12 cellular contexts compared by ENCODE assay signal in the genomic region with DNA sequence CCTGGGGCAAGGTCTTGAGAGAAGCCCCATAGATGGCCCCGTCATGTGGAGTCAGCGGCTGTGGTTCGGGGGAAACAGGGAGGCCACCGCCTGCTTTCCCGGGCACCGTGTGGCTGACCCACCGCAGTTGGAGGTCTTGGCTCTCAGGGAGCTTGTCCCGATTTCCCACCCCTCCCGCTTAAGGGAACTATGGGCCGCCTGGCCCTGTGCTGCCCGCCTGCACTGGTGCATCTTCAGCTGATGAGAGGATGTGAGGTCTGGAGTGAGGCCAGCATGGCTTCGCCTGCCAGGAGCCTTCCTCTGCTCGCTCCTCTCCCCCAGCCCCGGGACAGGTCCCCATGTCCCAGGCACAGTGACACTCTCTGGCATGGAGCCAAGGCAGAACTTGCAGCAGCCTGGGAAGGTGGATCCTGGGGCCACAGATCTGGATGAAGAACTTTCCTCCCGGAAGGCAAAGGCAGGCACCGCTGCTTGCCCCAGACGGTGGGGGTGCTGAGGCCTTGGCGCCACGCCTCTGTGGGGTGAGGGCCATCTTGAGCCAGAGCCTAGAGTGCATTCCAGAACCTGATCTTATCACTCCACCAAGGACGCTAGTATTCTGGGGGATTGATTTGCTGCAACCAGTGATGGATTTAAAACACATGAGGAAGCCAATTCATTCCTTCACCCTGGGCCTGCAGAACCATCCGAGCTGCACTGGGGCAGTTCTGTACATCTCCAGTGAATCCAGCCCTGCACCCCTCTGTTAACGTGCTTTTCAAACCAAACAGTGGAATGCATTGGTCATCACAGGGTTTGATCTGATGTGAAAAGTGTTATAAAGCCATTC.
A peak's percentile ranks its signal among the peaks of the same experiment; 100 is the strongest.
DNase-seq lines count a peak whose midpoint lies in the region; ATAC-seq, FAIRE-seq and TF ChIP-seq lines count a peak whose summit lies in the region.
"Had no signal": no experiment of that assay in that cellular context is flagged by ENCODE, and none has a peak within 500 bp of the region (broad histone marks: within the 10 kb centered on the region; RNA-seq: fewer than 3 reads in every experiment).

No MANE protein-coding gene starts in this region.

- ATAC-seq in gastroesophageal sphincter (no peak), pancreas (peak; percentile 28 to 46 (median 29)), HG03196 (IDR thresholded peaks at IDR 0.05; ENCODE audit: unreplicated experiment) (no peak), HG02870 (IDR thresholded peaks at IDR 0.05; ENCODE audit: unreplicated experiment) (no peak)
- ATAC-seq: natural killer cell treated with Interleukin-12 subunit alpha and Interleukin-12 subunit beta and Interleukin-15 and Interleukin-18, amount 100 ng/mL, for 72 hours had no signal

- H3K27me3 ChIP-seq in gastroesophageal sphincter (no peaks in the 10 kb centered on the region), pancreas (no peaks in the 10 kb centered on the region)

- DNase-seq in AG20443 (ENCODE audit: low spot score) (peak; percentile 42), SK-N-DZ (ENCODE audit: low spot score) (peak; percentile 62), pancreas (peak in 4 of 6 donors; percentile 10 to 76 (median 36)), NCI-H82 (lab: John Stamatoyannopoulos, UW) (no peak), kidney glomerular epithelial cell (lab: John Stamatoyannopoulos, UW) (no peak)
- DNase-seq: effector CD8-positive, alpha-beta T cell had no signal

- H3K36me3 ChIP-seq in gastroesophageal sphincter (no peaks in the 10 kb centered on the region), pancreas (no peaks in the 10 kb centered on the region)
- H3K36me3 ChIP-seq: HAP-1, suprapubic skin had no signal

- TF ChIP-seq POLR2A in gastroesophageal sphincter (IDR thresholded peaks at IDR 0.05): no peak

- FAIRE-seq in pancreas (lab: Jason Lieb, UNC): no peak

- H3K9me3 ChIP-seq in gastroesophageal sphincter (no peaks in the 10 kb centered on the region), pancreas (no peaks in the 10 kb centered on the region)
- H3K9me3 ChIP-seq: HAP-1, suprapubic skin had no signal

- TF ChIP-seq EP300 in gastroesophageal sphincter (IDR thresholded peaks at IDR 0.05): no peak

- H3K27ac ChIP-seq in gastroesophageal sphincter (peak overlapping the region; percentile 51 to 85 (median 74)), pancreas (no peak overlapping the region)
- H3K27ac ChIP-seq: suprapubic skin had no signal

- TF ChIP-seq CTCF in gastroesophageal sphincter (IDR thresholded peaks at IDR 0.05) (no peak), pancreas (IDR thresholded peaks at IDR 0.05) (no peak)

- peak overlapping the region in 1 of 2 donors; percentile 22 for H3K4me3 ChIP-seq in gastroesophageal sphincter
- H3K4me3 ChIP-seq in pancreas: no peak overlapping the region
- H3K4me3 ChIP-seq: HAP-1, suprapubic skin had no signal

- peaks cover 0 to 34% (median 15%) of the 10 kb centered on the region in 3 donors for H3K4me1 ChIP-seq in gastroesophageal sphincter
- no peaks in the 10 kb centered on the region for H3K4me1 ChIP-seq in pancreas
- H3K4me1 ChIP-seq: HAP-1 had no signal

- intact Hi-C loops in pancreas (cut with DNase I): no loop called here

- WGBS in gastroesophageal sphincter (ENCODE audit: low coverage in 1 of 2), 2 donors: 29 to 38% methylated on average over 4 to 12 of the region's 22 CpGs
- 26 to 27% methylated on average over 22 of the region's 22 CpGs for WGBS in pancreas, 2 donors

Comparison
In these comparisons a context has a peak if more than half of its experiments do, and no peak if none do; other contexts are left out.
1. DNase-seq: peak in AG20443 (single experiment), SK-N-DZ (single experiment) and pancreas (4 of 6); none in NCI-H82 (single experiment) and kidney glomerular epithelial cell (single experiment).
2. ATAC-seq: peak in pancreas (4 of 4); none in gastroesophageal sphincter (single experiment), HG03196 (single experiment) and HG02870 (single experiment).
3. H3K27ac ChIP-seq: peak in gastroesophageal sphincter (4 of 4); none in pancreas (0 of 4).